In genomic region chr14:45271858-45272537, GRCh38 we compare ENCODE assay signal across 32 cellular contexts.
"Had no signal": no experiment of that assay in that cellular context is flagged by ENCODE, and none has a peak within 500 bp of the region (broad histone marks: within the 10 kb centered on the region; RNA-seq: fewer than 3 reads in every experiment).

No MANE protein-coding gene starts in this region.

- H3K4me1 Mint-ChIP-seq: activated CD4-positive, alpha-beta T cell treated with anti-CD3 and anti-CD28 coated beads for 36 hours; activated naive CD4-positive, alpha-beta T cell treated with anti-CD3 and anti-CD28 coated beads, Interleukin-2, amount 50 U/mL, for 24 hours; activated naive CD8-positive, alpha-beta T cell treated with anti-CD3 and anti-CD28 coated beads for 36 hours; activated naive CD8-positive, alpha-beta T cell treated with anti-CD3 and anti-CD28 coated beads, Interleukin-2, amount 50 U/mL, for 24 hours; brain had no signal

- DNase-seq: activated CD4-positive, alpha-beta memory T cell treated with anti-CD3 and anti-CD28 coated beads for 36 hours; activated CD4-positive, alpha-beta T cell treated with anti-CD3 and anti-CD28 coated beads for 36 hours; activated CD4-positive, alpha-beta T cell treated with anti-CD3 and anti-CD28 coated beads, Interleukin-2, amount 10 ng/mL, durations not matched to agents 24 days and 14 days; activated CD4-positive, CD25-positive, alpha-beta regulatory T cell; activated CD4-positive, CD25-positive, alpha-beta regulatory T cell treated with anti-CD3 and anti-CD28 coated beads, Interleukin-2, amount 50 U/mL, for 72 hours; activated CD8-positive, alpha-beta memory T cell treated with anti-CD3 and anti-CD28 coated beads, Interleukin-2, amount 10 ng/mL, durations not matched to agents 7 days and 5 days; activated CD8-positive, alpha-beta memory T cell treated with anti-CD3 and anti-CD28 coated beads, Interleukin-2, amount 50 U/mL, for 4 hours; activated CD8-positive, alpha-beta T cell treated with anti-CD3 and anti-CD28 coated beads, Interleukin-2, amount 10 ng/mL, durations not matched to agents 7 days and 5 days; activated effector memory CD4-positive, alpha-beta T cell treated with anti-CD3 and anti-CD28 coated beads, Interleukin-2, amount 50 U/mL, for 16 hours; activated naive CD4-positive, alpha-beta T cell treated with anti-CD3 and anti-CD28 coated beads for 36 hours; activated naive CD8-positive, alpha-beta T cell treated with anti-CD3 and anti-CD28 coated beads for 36 hours; activated naive CD8-positive, alpha-beta T cell treated with anti-CD3 and anti-CD28 coated beads, Interleukin-2, amount 50 U/mL, for 24 hours; activated T-cell treated with anti-CD3 and anti-CD28 coated beads, Interleukin-2, amount 50 U/mL, for 24 hours; adrenal gland; amygdala; central memory CD4-positive, alpha-beta T cell; cerebellar nuclear complex; colonic mucosa; effector CD8-positive, alpha-beta T cell; esophagus squamous epithelium; foreskin melanocyte; heart right ventricle; T-helper 2 cell had no signal

- FAIRE-seq: endothelial cell of umbilical vein had no signal

- H3K36me3 ChIP-seq: adrenal gland, ascending aorta, breast epithelium, cardiac muscle cell, colonic mucosa, esophagus squamous epithelium, gastroesophageal sphincter, heart right ventricle had no signal

- H3K4me3 ChIP-seq: adrenal gland, ascending aorta, breast epithelium, cardiac muscle cell, colonic mucosa, esophagus squamous epithelium, gastroesophageal sphincter, heart right ventricle had no signal

- H3K27me3 Mint-ChIP-seq: activated CD4-positive, alpha-beta memory T cell treated with anti-CD3 and anti-CD28 coated beads for 36 hours; activated CD4-positive, alpha-beta T cell treated with anti-CD3 and anti-CD28 coated beads for 36 hours; activated CD8-positive, alpha-beta memory T cell treated with anti-CD3 and anti-CD28 coated beads, Interleukin-2, amount 10 ng/mL, durations not matched to agents 7 days and 5 days; activated naive CD4-positive, alpha-beta T cell treated with anti-CD3 and anti-CD28 coated beads, Interleukin-2, amount 50 U/mL, for 24 hours; activated naive CD8-positive, alpha-beta T cell treated with anti-CD3 and anti-CD28 coated beads for 36 hours; activated T-cell treated with anti-CD3 and anti-CD28 coated beads, Interleukin-2, amount 50 U/mL, for 24 hours; brain had no signal

- H3K27ac Mint-ChIP-seq: activated CD4-positive, alpha-beta memory T cell treated with anti-CD3 and anti-CD28 coated beads for 36 hours; activated CD4-positive, alpha-beta T cell treated with anti-CD3 and anti-CD28 coated beads for 36 hours; activated CD4-positive, alpha-beta T cell treated with anti-CD3 and anti-CD28 coated beads, Interleukin-2, amount 10 ng/mL, durations not matched to agents 24 days and 14 days; activated CD8-positive, alpha-beta memory T cell treated with anti-CD3 and anti-CD28 coated beads, Interleukin-2, amount 10 ng/mL, durations not matched to agents 7 days and 5 days; activated CD8-positive, alpha-beta T cell treated with anti-CD3 and anti-CD28 coated beads, Interleukin-2, amount 10 ng/mL, durations not matched to agents 7 days and 5 days; activated naive CD4-positive, alpha-beta T cell treated with anti-CD3 and anti-CD28 coated beads for 36 hours; activated naive CD4-positive, alpha-beta T cell treated with anti-CD3 and anti-CD28 coated beads, Interleukin-2, amount 50 U/mL, for 24 hours; activated naive CD8-positive, alpha-beta T cell treated with anti-CD3 and anti-CD28 coated beads for 36 hours; activated naive CD8-positive, alpha-beta T cell treated with anti-CD3 and anti-CD28 coated beads, Interleukin-2, amount 50 U/mL, for 24 hours; activated T-cell treated with anti-CD3 and anti-CD28 coated beads, Interleukin-2, amount 50 U/mL, for 24 hours; activated T-helper 2 cell treated with anti-CD3 and anti-CD28 coated beads, Interferon-gamma antibody, Interleukin-2, Interleukin-4, amounts not matched to agents 10 μg/mL and 5 μg/mL and 100 μg/mL, durations not matched to agents 14 hours and 24 hours and 36 hours; brain had no signal

- H3K36me3 Mint-ChIP-seq: activated CD4-positive, alpha-beta memory T cell treated with anti-CD3 and anti-CD28 coated beads for 36 hours; activated CD8-positive, alpha-beta memory T cell treated with anti-CD3 and anti-CD28 coated beads, Interleukin-2, amount 10 ng/mL, durations not matched to agents 7 days and 5 days; activated naive CD4-positive, alpha-beta T cell treated with anti-CD3 and anti-CD28 coated beads, Interleukin-2, amount 50 U/mL, for 24 hours; activated naive CD8-positive, alpha-beta T cell treated with anti-CD3 and anti-CD28 coated beads for 36 hours; brain had no signal

- H3K4me1 ChIP-seq: adrenal gland, ascending aorta, breast epithelium, colonic mucosa, esophagus squamous epithelium, gastroesophageal sphincter had no signal

- H3K9me3 Mint-ChIP-seq: activated CD4-positive, alpha-beta memory T cell treated with anti-CD3 and anti-CD28 coated beads for 36 hours; activated CD4-positive, alpha-beta T cell treated with anti-CD3 and anti-CD28 coated beads, Interleukin-2, amount 10 ng/mL, durations not matched to agents 24 days and 14 days; activated naive CD4-positive, alpha-beta T cell treated with anti-CD3 and anti-CD28 coated beads for 36 hours; activated naive CD4-positive, alpha-beta T cell treated with anti-CD3 and anti-CD28 coated beads, Interleukin-2, amount 50 U/mL, for 24 hours; activated naive CD8-positive, alpha-beta T cell treated with anti-CD3 and anti-CD28 coated beads for 36 hours; activated naive CD8-positive, alpha-beta T cell treated with anti-CD3 and anti-CD28 coated beads, Interleukin-2, amount 50 U/mL, for 24 hours; activated T-cell treated with anti-CD3 and anti-CD28 coated beads, Interleukin-2, amount 50 U/mL, for 24 hours; activated T-helper 2 cell treated with anti-CD3 and anti-CD28 coated beads, Interferon-gamma antibody, Interleukin-2, Interleukin-4, amounts not matched to agents 10 μg/mL and 5 μg/mL and 100 μg/mL, durations not matched to agents 14 hours and 24 hours and 36 hours; brain had no signal

- H3K9me3 ChIP-seq: adrenal gland, ascending aorta, breast epithelium, colonic mucosa, esophagus squamous epithelium, gastroesophageal sphincter, heart right ventricle had no signal

- ATAC-seq: activated CD4-positive, alpha-beta T cell treated with anti-CD3 and anti-CD28 coated beads for 36 hours; activated CD8-positive, alpha-beta memory T cell treated with anti-CD3 and anti-CD28 coated beads, Interleukin-2, amount 10 ng/mL, durations not matched to agents 7 days and 5 days; activated CD8-positive, alpha-beta T cell treated with anti-CD3 and anti-CD28 coated beads, Interleukin-2, amount 10 ng/mL, durations not matched to agents 7 days and 5 days; activated naive CD8-positive, alpha-beta T cell treated with anti-CD3 and anti-CD28 coated beads, Interleukin-2, amount 50 U/mL, for 24 hours; gastroesophageal sphincter; heart right ventricle had no signal

- H3K27me3 ChIP-seq: adrenal gland, ascending aorta, breast epithelium, cardiac muscle cell, colonic mucosa, esophagus squamous epithelium, gastroesophageal sphincter, heart right ventricle had no signal

- H3K27ac ChIP-seq: adrenal gland, ascending aorta, breast epithelium, cardiac muscle cell, colonic mucosa, epithelial cell of prostate, esophagus squamous epithelium, gastroesophageal sphincter, heart right ventricle had no signal

- H3K4me3 Mint-ChIP-seq: activated CD4-positive, alpha-beta memory T cell treated with anti-CD3 and anti-CD28 coated beads for 36 hours; activated CD4-positive, alpha-beta T cell treated with anti-CD3 and anti-CD28 coated beads for 36 hours; activated CD4-positive, alpha-beta T cell treated with anti-CD3 and anti-CD28 coated beads, Interleukin-2, amount 10 ng/mL, durations not matched to agents 24 days and 14 days; activated CD8-positive, alpha-beta memory T cell treated with anti-CD3 and anti-CD28 coated beads, Interleukin-2, amount 10 ng/mL, durations not matched to agents 7 days and 5 days; activated CD8-positive, alpha-beta T cell treated with anti-CD3 and anti-CD28 coated beads, Interleukin-2, amount 10 ng/mL, durations not matched to agents 7 days and 5 days; activated naive CD4-positive, alpha-beta T cell treated with anti-CD3 and anti-CD28 coated beads for 36 hours; activated naive CD4-positive, alpha-beta T cell treated with anti-CD3 and anti-CD28 coated beads, Interleukin-2, amount 50 U/mL, for 24 hours; activated naive CD8-positive, alpha-beta T cell treated with anti-CD3 and anti-CD28 coated beads for 36 hours; activated naive CD8-positive, alpha-beta T cell treated with anti-CD3 and anti-CD28 coated beads, Interleukin-2, amount 50 U/mL, for 24 hours; activated T-cell treated with anti-CD3 and anti-CD28 coated beads, Interleukin-2, amount 50 U/mL, for 24 hours; brain had no signal
